7 cellular contexts compared by ENCODE assay signal in genomic region chr18:35029770-35030169, GRCh38. TPM values are rescaled to one million over a fixed set of nuclear protein-coding genes. Genes with fewer than 3 reads are reported as not detected.
A peak's percentile ranks its signal among the peaks of the same experiment; 100 is the strongest.
DNase-seq lines count a peak whose midpoint lies in the region; ATAC-seq, FAIRE-seq and TF ChIP-seq lines count a peak whose summit lies in the region.

No MANE protein-coding gene starts in this region.

- no peak overlapping the region for H3K9ac ChIP-seq in SK-N-SH
- peak overlapping the region; percentile 2 to 20 for H3K9ac ChIP-seq in kidney (ENCODE audit: low read length in 2 of 2)

- H3K36me3 ChIP-seq in SK-N-SH (replicated peaks in 1 of 2; ENCODE audit: control insufficient read depth in 1 of 2, insufficient read depth in 2 of 2, low read length in 1 of 2) (no peaks in the 10 kb centered on the region), kidney (ENCODE audit: control insufficient read depth in 1 of 2, insufficient read depth in 2 of 2, low read length in 2 of 2) (no peaks in the 10 kb centered on the region)

- H3K4me3 ChIP-seq in SK-N-SH (ENCODE audit: low read depth in 2 of 2, low read length in 1 of 2) (no peak overlapping the region), kidney (ENCODE audit: low read length in 2 of 2) (peak overlapping the region; percentile 32 to 60)

- no peaks in the 10 kb centered on the region for H3F3A ChIP-seq in SK-N-SH (replicated peaks; ENCODE audit: insufficient read depth)

- H3K4me2 ChIP-seq in SK-N-SH, result 0 out of 2 replicates have a peak overlapping the region, but pooled peaks have one; percentile 14

- TF ChIP-seq CTCF in SK-N-SH (IDR thresholded peaks at IDR 0.05) (no peak), kidney (IDR thresholded peaks at IDR 0.05; ENCODE audit: borderline replicate concordance, extremely low read depth, insufficient read depth) (no peak)

- H3K4me1 ChIP-seq in SK-N-SH (ENCODE audit: control insufficient read depth in 1 of 2, insufficient read depth in 2 of 2, low read depth in 1 of 2, low read length in 1 of 2) (peaks cover 0 to 16% of the 10 kb centered on the region in 2 experiments; a peak in 2 of 4 replicates), kidney (ENCODE audit: control insufficient read depth in 1 of 2, insufficient read depth in 1 of 2, low read depth in 1 of 2, low read length in 2 of 2) (peaks cover 4 to 7% of the 10 kb centered on the region in 2 donors)

- no peaks in the 10 kb centered on the region for H3K9me3 ChIP-seq in SK-N-SH
- H3K9me3 ChIP-seq in kidney (ENCODE audit: control insufficient read depth in 1 of 2, low read length in 2 of 2), result no peaks in the 10 kb centered on the region

- no peaks in the 10 kb centered on the region for H3K79me2 ChIP-seq in SK-N-SH (ENCODE audit: insufficient read depth)

- no peaks in the 10 kb centered on the region for H4K20me1 ChIP-seq in SK-N-SH (ENCODE audit: insufficient read depth)

- FAIRE-seq in kidney (lab: Jason Lieb, UNC), result no peak

- ATAC-seq in GM18517 (IDR thresholded peaks at IDR 0.05; ENCODE audit: unreplicated experiment) (peak; percentile 95), HG02571 (IDR thresholded peaks at IDR 0.05; ENCODE audit: unreplicated experiment) (peak; percentile 85)

- POLR2A ChIA-PET in SK-N-SH (lab: Yijun Ruan, JAX), result interaction anchor here (2.5 kb wide), 1 partner anchor 12 kb away, joined by 13 read pairs; the partner anchor contains the start of gene MAPRE2

- H3K27ac ChIP-seq in SK-N-SH (ENCODE audit: low read depth in 2 of 2, low read length in 1 of 2) (no peak overlapping the region), kidney (ENCODE audit: low read depth in 2 of 2, low read length in 2 of 2) (peak overlapping the region in 1 of 2 donors; percentile 52)

- WGBS in SK-N-SH (ENCODE audit: low lambda C conversion rate), result 89% methylated on average over 3 of the region's 3 CpGs

- no peaks in the 10 kb centered on the region for H3K9me2 ChIP-seq in SK-N-SH

- no peak for DNase-seq in SK-N-SH
- DNase-seq in kidney, result no peak
- no peak for DNase-seq in KG1 (lab: John Stamatoyannopoulos, UW)
- no peak for DNase-seq in cerebellar nuclear complex (lab: John Stamatoyannopoulos, UW)
- DNase-seq in globus pallidus (ENCODE audit: low spot score), result no peak

- CTCF ChIA-PET in SK-N-SH (lab: Yijun Ruan, JAX), result interaction anchor here (0.8 to 6.4 kb wide), 13 partner anchors 11 to 325 kb away, joined by 3 to 97 read pairs (median 5); partner anchors contain the start of gene MAPRE2

- H2AFZ ChIP-seq in SK-N-SH (ENCODE audit: low read depth), result no peak overlapping the region

- TF ChIP-seq RAD21 in SK-N-SH (IDR thresholded peaks at IDR 0.05; ENCODE audit: low read length), result no peak

- no peaks in the 10 kb centered on the region for H3K27me3 ChIP-seq in SK-N-SH (ENCODE audit: insufficient read depth)

- TF ChIP-seq EP300 in SK-N-SH (IDR thresholded peaks at IDR 0.05; ENCODE audit: borderline replicate concordance in 1 of 2, low read depth in 1 of 2, low read length in 1 of 2), result no peak

- intact Hi-C loops in kidney (cut with DNase I), result no loop called here

TF ChIP-seq in SK-N-SH, 30 proteins besides CTCF, POLR2A, EP300 and RAD21:
- TF ChIP-seq, protein P1, sequence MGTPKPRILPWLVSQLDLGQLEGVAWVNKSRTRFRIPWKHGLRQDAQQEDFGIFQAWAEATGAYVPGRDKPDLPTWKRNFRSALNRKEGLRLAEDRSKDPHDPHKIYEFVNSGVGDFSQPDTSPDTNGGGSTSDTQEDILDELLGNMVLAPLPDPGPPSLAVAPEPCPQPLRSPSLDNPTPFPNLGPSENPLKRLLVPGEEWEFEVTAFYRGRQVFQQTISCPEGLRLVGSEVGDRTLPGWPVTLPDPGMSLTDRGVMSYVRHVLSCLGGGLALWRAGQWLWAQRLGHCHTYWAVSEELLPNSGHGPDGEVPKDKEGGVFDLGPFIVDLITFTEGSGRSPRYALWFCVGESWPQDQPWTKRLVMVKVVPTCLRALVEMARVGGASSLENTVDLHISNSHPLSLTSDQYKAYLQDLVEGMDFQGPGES (IDR thresholded peaks at IDR 0.05; ENCODE audit: low read depth, low read length), result no peak
- TF ChIP-seq RFX5 (IDR thresholded peaks at IDR 0.05; ENCODE audit: low read length) (no peak), EZH2phosphoT487 (IDR thresholded peaks at IDR 0.05; ENCODE audit: borderline replicate concordance, low read depth) (no peak)

RNA-seq across cellular contexts. Expression of gene MAPRE2, which starts 11.4 kb away (rescaled TPM):
- polyA plus RNA-seq in SK-N-SH (2012; rRNA removed), result 11.5 and 14.1 TPM in 2 replicates
- polyA plus RNA-seq in SK-N-SH (2012; cell fraction: cytosol; rRNA removed), result 13.3 and 17.5 TPM in 2 replicates
- 8.0 and 9.7 TPM in 2 replicates for polyA plus RNA-seq in SK-N-SH (2012; cell fraction: nucleus; rRNA removed)
- total RNA-seq in kidney, result 30.2 TPM
- 15.2 TPM for polyA plus RNA-seq in kidney (ENCODE audit: insufficient read depth, low read depth, low replicate concordance)

Comparison
In these comparisons a context has a peak if more than half of its experiments do, and no peak if none do; other contexts are left out.
1. H3K4me3 ChIP-seq: peak in kidney (2 of 2); none in SK-N-SH (0 of 2).